8 cellular contexts compared by ENCODE assay signal in genomic region chr9:81686614-81687520, GRCh38. TPM values are rescaled to one million over a fixed set of nuclear protein-coding genes. Genes with fewer than 3 reads are reported as not detected.
A peak's percentile ranks its signal among the peaks of the same experiment; 100 is the strongest.
DNase-seq lines count a peak whose midpoint lies in the region; ATAC-seq and TF ChIP-seq lines count a peak whose summit lies in the region.

No MANE protein-coding gene starts in this region.

- peak overlapping the region; percentile 67 for H3K4me3 Mint-ChIP-seq in central memory CD8-positive, alpha-beta T cell

- no peak overlapping the region for H3K27ac Mint-ChIP-seq in central memory CD8-positive, alpha-beta T cell (ENCODE audit: low read depth)

- peaks cover 15% of the 10 kb centered on the region for H3K27me3 ChIP-seq in iPS-20b (ENCODE audit: insufficient read depth, low read length)

- POLR2A ChIA-PET in RWPE1 (lab: Yijun Ruan, JAX; ENCODE audit: low non-redundant PET) = no interaction called here

- H3K9me3 ChIP-seq in iPS-20b (ENCODE audit: insufficient read depth, low read depth, low read length) = no peaks in the 10 kb centered on the region

- peaks cover 47% of the 10 kb centered on the region for H3K36me3 ChIP-seq in iPS-20b (ENCODE audit: insufficient read depth, low read depth, low read length)

- H3K27ac ChIP-seq in RWPE1 = peak overlapping the region; percentile 96
- H3K27ac ChIP-seq in iPS-20b (ENCODE audit: low read length) = peak overlapping the region; percentile 55

- peak; percentile 97 for TF ChIP-seq CTCF in RWPE1 (conservative IDR thresholded peaks at IDR 0.05; ENCODE audit: low read depth)

- H3K4me1 ChIP-seq in iPS-20b (ENCODE audit: insufficient read depth, low read length) = peaks cover 35% of the 10 kb centered on the region; the same call in 1 of the 2 replicates

- CTCF ChIA-PET in RWPE1 (lab: Yijun Ruan, JAX) = interaction anchor here (0.6 to 1.3 kb wide), 8 partner anchors 9 to 919 kb away, joined by 3 to 7 read pairs (median 4); no protein-coding TSS in a partner anchor

- no peaks in the 10 kb centered on the region for H3K27me3 Mint-ChIP-seq in central memory CD8-positive, alpha-beta T cell

- peak overlapping the region; percentile 85 for H3K9ac ChIP-seq in iPS-20b (ENCODE audit: low read depth, low read length)

- peaks cover 6% of the 10 kb centered on the region for H3K4me1 Mint-ChIP-seq in central memory CD8-positive, alpha-beta T cell

- peak; percentile 35 for DNase-seq in activated gamma-delta T cell treated with Interleukin-2 at 50 U/mL for 16 hours
- no peak for DNase-seq in activated gamma-delta T cell (lab: John Stamatoyannopoulos, UW)
- peak; percentile 77 for DNase-seq in LoVo (ENCODE audit: low spot score)
- DNase-seq in RWPE1 (ENCODE audit: low spot score) = peak; percentile 90
- DNase-seq in central memory CD8-positive, alpha-beta T cell (ENCODE audit: low spot score in 2 of 2) = no peak
- peak; percentile 76 for DNase-seq in renal cortical epithelial cell (ENCODE audit: low read depth)
- no peak for DNase-seq in OCI-M2 (lab: John Stamatoyannopoulos, UW; ENCODE audit: unreplicated experiment)

- ATAC-seq in central memory CD8-positive, alpha-beta T cell (replicated peaks; ENCODE audit: extremely low read depth, poor library complexity, severe bottlenecking) = no peak

- peaks cover 5% of the 10 kb centered on the region for H3K9me3 Mint-ChIP-seq in central memory CD8-positive, alpha-beta T cell

- peak overlapping the region; percentile 96 for H3K4me3 ChIP-seq in iPS-20b (ENCODE audit: low read length)

- H3K36me3 Mint-ChIP-seq in central memory CD8-positive, alpha-beta T cell (ENCODE audit: insufficient read depth) = peaks cover 2% of the 10 kb centered on the region

RNA-seq across cellular contexts. Expression of gene TLE1, which starts 2.5 kb away (rescaled TPM):
- total RNA-seq in renal cortical epithelial cell = 66.2 and 103 TPM in 2 replicates

Comparison
In these comparisons a context has a peak if more than half of its experiments do, and no peak if none do; other contexts are left out.
1. DNase-seq: peak in activated gamma-delta T cell treated with Interleukin-2 at 50 U/mL for 16 hours (single experiment), LoVo (single experiment), RWPE1 (single experiment) and renal cortical epithelial cell (single experiment); none in activated gamma-delta T cell (single experiment), central memory CD8-positive, alpha-beta T cell (0 of 2) and OCI-M2 (single experiment).